9 cellular contexts compared by ENCODE assay signal in the genomic region with DNA sequence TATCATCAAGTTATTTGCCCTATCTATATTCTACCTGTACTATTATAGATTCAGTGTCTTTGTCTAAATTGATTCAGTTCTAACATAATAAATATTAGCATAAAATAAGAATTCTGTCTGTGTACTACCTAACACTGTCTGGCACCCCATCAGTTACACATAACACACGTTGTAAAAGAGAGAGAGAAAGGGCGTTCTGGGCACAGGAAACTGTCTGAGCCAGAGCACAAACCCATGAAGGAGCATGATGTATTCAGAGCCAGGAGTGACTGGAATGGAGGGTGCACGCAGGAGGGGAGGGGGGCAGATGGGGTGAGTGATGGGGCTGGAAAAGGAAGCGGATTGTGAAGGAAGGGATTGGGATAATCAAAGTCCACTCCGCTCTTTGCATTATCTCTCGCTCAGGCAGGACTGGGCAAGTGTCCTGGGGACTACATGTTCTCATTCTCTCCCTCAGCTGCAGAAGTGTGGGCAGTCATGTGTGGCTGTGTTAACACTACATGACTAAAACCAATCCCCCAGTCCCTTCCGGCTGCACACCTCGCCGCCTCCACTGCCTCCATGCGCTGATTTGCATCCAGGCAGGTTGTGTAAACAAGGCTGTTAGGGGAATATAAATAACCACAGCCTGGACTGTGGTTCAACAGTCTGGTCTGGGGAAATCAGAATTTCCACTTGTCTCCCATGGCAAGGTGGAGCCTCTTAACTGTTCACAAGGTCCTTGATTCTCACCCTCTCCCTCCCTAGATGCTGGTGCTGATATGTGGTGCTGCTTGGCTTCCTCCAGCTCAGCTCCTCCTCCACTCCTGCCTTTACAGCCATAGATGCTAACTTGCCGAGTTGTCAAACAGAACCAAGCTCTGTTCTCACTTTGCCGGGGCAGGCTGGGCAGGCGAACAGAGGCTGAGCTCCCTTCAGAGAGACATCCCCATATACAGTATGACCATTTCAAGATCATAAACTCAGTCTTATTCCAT.
A peak's percentile ranks its signal among the peaks of the same experiment; 100 is the strongest.
DNase-seq lines count a peak whose midpoint lies in the region; ATAC-seq and TF ChIP-seq lines count a peak whose summit lies in the region.
"Had no signal": no experiment of that assay in that cellular context is flagged by ENCODE, and none has a peak within 500 bp of the region (broad histone marks: within the 10 kb centered on the region; RNA-seq: fewer than 3 reads in every experiment).

No MANE protein-coding gene starts in this region.

- CTCF ChIA-PET in Calu3 (lab: Charles Lee), result no interaction called here

- no TSS peak for BruUV-seq in Calu3 (replicated peaks; lab: Mats Ljungman, UMichigan)

- peaks cover 6% of the 10 kb centered on the region; the same call in 1 of the 2 replicates for H3F3A ChIP-seq in SU-DHL-6 (ENCODE audit: insufficient read depth)

- H3K36me3 Mint-ChIP-seq in Calu3 (ENCODE audit: insufficient read depth, unreplicated experiment), result no peaks in the 10 kb centered on the region

- ATAC-seq in GM19452 (IDR thresholded peaks at IDR 0.05; ENCODE audit: unreplicated experiment) (peak; percentile 100), HG03135 (IDR thresholded peaks at IDR 0.05; ENCODE audit: unreplicated experiment) (peak; percentile 99), gastroesophageal sphincter (no peak)
- ATAC-seq: activated T-helper 17 cell treated with anti-CD3 and anti-CD28 coated beads, Interleukin-2, amount 50 U/mL, for 72 hours had no signal

- H3K9me3 ChIP-seq in SU-DHL-6 (ENCODE audit: insufficient read depth, low read length), result no peaks in the 10 kb centered on the region
- peaks cover 0 to 6% (median 0%) of the 10 kb centered on the region in 3 donors for H3K9me3 ChIP-seq in gastroesophageal sphincter
- H3K9me3 ChIP-seq in breast epithelium, result no peaks in the 10 kb centered on the region

- H3K9me2 ChIP-seq in SU-DHL-6 (replicated peaks; ENCODE audit: insufficient read depth, low read length), result no peaks in the 10 kb centered on the region

- TF ChIP-seq EP300 in gastroesophageal sphincter (IDR thresholded peaks at IDR 0.05), result no peak

- no peak overlapping the region for H3K4me3 Mint-ChIP-seq in Calu3 (ENCODE audit: low read depth, unreplicated experiment)
- H3K4me3 Mint-ChIP-seq: activated T-helper 17 cell treated with anti-CD3 and anti-CD28 coated beads, Interleukin-2, amount 50 U/mL, for 72 hours had no signal

- no peak overlapping the region for H3K27ac Mint-ChIP-seq in Calu3 (ENCODE audit: unreplicated experiment)
- H3K27ac Mint-ChIP-seq: activated T-helper 17 cell treated with anti-CD3 and anti-CD28 coated beads, Interleukin-2, amount 50 U/mL, for 72 hours had no signal

- H3K27me3 Mint-ChIP-seq in Calu3 (ENCODE audit: unreplicated experiment), result no peaks in the 10 kb centered on the region
- H3K27me3 Mint-ChIP-seq: activated T-helper 17 cell treated with anti-CD3 and anti-CD28 coated beads, Interleukin-2, amount 50 U/mL, for 72 hours had no signal

- H3K36me3 ChIP-seq in SU-DHL-6 (ENCODE audit: low read length), result no peaks in the 10 kb centered on the region
- no peaks in the 10 kb centered on the region for H3K36me3 ChIP-seq in gastroesophageal sphincter
- no peaks in the 10 kb centered on the region for H3K36me3 ChIP-seq in breast epithelium

- H3K79me2 ChIP-seq in SU-DHL-6 (ENCODE audit: insufficient read depth, low read length), result no peaks in the 10 kb centered on the region

- H3K4me1 ChIP-seq in gastroesophageal sphincter (peaks cover 0 to 8% (median 0%) of the 10 kb centered on the region in 3 donors), breast epithelium (no peaks in the 10 kb centered on the region)

- peak overlapping the region; percentile 50 for H3K9ac ChIP-seq in SU-DHL-6 (ENCODE audit: low read length)

- peak; percentile 90 for DNase-seq in DMS53 treated with DMSO at 0.1 percent for 48 hours (lab: John Stamatoyannopoulos, UW; ENCODE audit: unreplicated experiment)
- DNase-seq in Calu3, result no peak
- no peak for DNase-seq in breast epithelium (ENCODE audit: low spot score in 2 of 2)
- no peak for DNase-seq in C1 segment of cervical spinal cord (lab: John Stamatoyannopoulos, UW)

- no peak for TF ChIP-seq CTCF in SU-DHL-6 (IDR thresholded peaks at IDR 0.05; ENCODE audit: insufficient read depth, low read length, poor library complexity, severe bottlenecking)
- TF ChIP-seq CTCF in gastroesophageal sphincter (IDR thresholded peaks at IDR 0.05), result no peak
- TF ChIP-seq CTCF in Calu3 (IDR thresholded peaks at IDR 0.05; ENCODE audit: unreplicated experiment), result no peak
- no peak for TF ChIP-seq CTCF in breast epithelium (IDR thresholded peaks at IDR 0.05)

- peak overlapping the region; percentile 68 for H2AFZ ChIP-seq in SU-DHL-6 (ENCODE audit: low read depth, low read length, severe bottlenecking)

- no peaks in the 10 kb centered on the region for H3K9me3 Mint-ChIP-seq in Calu3 (ENCODE audit: low read depth, unreplicated experiment)

- no peaks in the 10 kb centered on the region for H4K20me1 ChIP-seq in SU-DHL-6 (ENCODE audit: low read depth, low read length)

- 32 to 48% methylated on average over 6 to 10 of the region's 13 CpGs for WGBS in gastroesophageal sphincter (ENCODE audit: low coverage in 1 of 2), 2 donors

- H3K4me2 ChIP-seq in SU-DHL-6 (ENCODE audit: low read depth, low read length, poor library complexity, severe bottlenecking), result peak overlapping the region; percentile 53

- intact Hi-C loops in Calu3 (cut with micrococcal nuclease; ENCODE audit: unreplicated experiment), result no loop called here
- intact Hi-C loops in breast epithelium (cut with DNase I; ENCODE audit: low total_unique reads), result no loop called here

- TF ChIP-seq POLR2A in gastroesophageal sphincter (IDR thresholded peaks at IDR 0.05), result no peak
- TF ChIP-seq POLR2A in breast epithelium (IDR thresholded peaks at IDR 0.05), result no peak

- H3K4me1 Mint-ChIP-seq in Calu3 (ENCODE audit: low read depth, unreplicated experiment), result no peaks in the 10 kb centered on the region
- H3K4me1 Mint-ChIP-seq: activated T-helper 17 cell treated with anti-CD3 and anti-CD28 coated beads, Interleukin-2, amount 50 U/mL, for 72 hours had no signal

- H3K27ac ChIP-seq in SU-DHL-6 (ENCODE audit: low read depth, low read length), result peak overlapping the region; percentile 96
- peak overlapping the region in 1 of 4 donors; percentile 26 for H3K27ac ChIP-seq in gastroesophageal sphincter
- H3K27ac ChIP-seq in breast epithelium, result no peak overlapping the region

- H3K4me3 ChIP-seq in SU-DHL-6 (ENCODE audit: insufficient read depth, low read length, poor library complexity, severe bottlenecking) (peak overlapping the region; percentile 0), gastroesophageal sphincter (no peak overlapping the region), breast epithelium (no peak overlapping the region)

- H3K27me3 ChIP-seq in SU-DHL-6 (ENCODE audit: low read length), result no peaks in the 10 kb centered on the region
- no peaks in the 10 kb centered on the region for H3K27me3 ChIP-seq in gastroesophageal sphincter
- peaks cover 0 to 3% of the 10 kb centered on the region in 2 donors for H3K27me3 ChIP-seq in breast epithelium
